In genomic region chr2:152525277-152525838, GRCh38 we compare ENCODE assay signal across 9 cellular contexts.
DNase-seq lines count a peak whose midpoint lies in the region; ATAC-seq and TF ChIP-seq lines count a peak whose summit lies in the region.
"Had no signal": no experiment of that assay in that cellular context is flagged by ENCODE, and none has a peak within 500 bp of the region (broad histone marks: within the 10 kb centered on the region; RNA-seq: fewer than 3 reads in every experiment).

No MANE protein-coding gene starts in this region.

- H3K27me3 ChIP-seq in BLaER1 treated with 17β-estradiol and CSF1 and Interleukin-3, amounts not matched to agents 10 nM and 100 nM: no peaks in the 10 kb centered on the region

- H3K9ac ChIP-seq in BLaER1 treated with 17β-estradiol and CSF1 and Interleukin-3, amounts not matched to agents 10 nM and 100 nM: no peak overlapping the region; a peak in 1 of 22 replicates

- peak overlapping the region in 8 of 11 experiments; percentile 4 to 51 (median 27); a peak in 11 of 22 replicates for H3K27ac ChIP-seq in BLaER1 treated with 17β-estradiol and CSF1 and Interleukin-3, amounts not matched to agents 10 nM and 100 nM

- ATAC-seq in mucosa of descending colon (peak; percentile 98), GM21737 (IDR thresholded peaks at IDR 0.05; ENCODE audit: unreplicated experiment) (no peak), GM18511 (IDR thresholded peaks at IDR 0.05; ENCODE audit: unreplicated experiment) (no peak)

- peaks cover 23 to 93% (median 57%) of the 10 kb centered on the region in 11 experiments; a peak in 21 of 22 replicates for H3K36me3 ChIP-seq in BLaER1 treated with 17β-estradiol and CSF1 and Interleukin-3, amounts not matched to agents 10 nM and 100 nM
- no peaks in the 10 kb centered on the region for H3K36me3 ChIP-seq in mucosa of descending colon (ENCODE audit: low read depth)

- DNase-seq in NCI-H460 (ENCODE audit: extremely low read depth, low read depth): peak; percentile 21
- DNase-seq in endothelial cell (ENCODE audit: low spot score): no peak
- DNase-seq in mucosa of descending colon: peak; percentile 37 to 53 (median 38)
- no peak for DNase-seq in CD14-positive monocyte (ENCODE audit: low spot score)
- DNase-seq in activated T-cell treated with anti-CD3 and anti-CD28 coated beads, Interleukin-2, amount 50 U/mL, for 1 hour: no peak
- DNase-seq: SHP77 treated with DMSO at 0.1 percent for 48 hours had no signal

- H3K4me2 ChIP-seq in BLaER1 treated with 17β-estradiol and CSF1 and Interleukin-3, amounts not matched to agents 10 nM and 100 nM: peak overlapping the region; percentile 14 to 75 (median 43); a peak in 19 of 22 replicates

- H3K4me1 Mint-ChIP-seq in endothelial cell (ENCODE audit: unreplicated experiment) (peaks cover 29% of the 10 kb centered on the region), CD14-positive monocyte (peaks cover 4% of the 10 kb centered on the region)

- H3K4me3 ChIP-seq in BLaER1 treated with 17β-estradiol and CSF1 and Interleukin-3, amounts not matched to agents 10 nM and 100 nM: no peak overlapping the region
- no peak overlapping the region for H3K4me3 ChIP-seq in mucosa of descending colon

- peaks cover 0 to 80% (median 31%) of the 10 kb centered on the region in 11 experiments; a peak in 17 of 22 replicates for H4K20me1 ChIP-seq in BLaER1 treated with 17β-estradiol and CSF1 and Interleukin-3, amounts not matched to agents 10 nM and 100 nM

- H3K27ac Mint-ChIP-seq in endothelial cell (ENCODE audit: unreplicated experiment) (peak overlapping the region; percentile 62), CD14-positive monocyte (peak overlapping the region in 1 of 7 donors; percentile 1)

- peaks cover 0 to 3% (median 0%) of the 10 kb centered on the region in 11 experiments; a peak in 3 of 22 replicates for H3K9me3 ChIP-seq in BLaER1 treated with 17β-estradiol and CSF1 and Interleukin-3, amounts not matched to agents 10 nM and 100 nM (replicated peaks in 1 of 11)
- H3K9me3 ChIP-seq in mucosa of descending colon: no peaks in the 10 kb centered on the region

- peaks cover 10 to 62% (median 36%) of the 10 kb centered on the region in 10 experiments; a peak in 19 of 20 replicates for H3K4me1 ChIP-seq in BLaER1 treated with 17β-estradiol and CSF1 and Interleukin-3, amounts not matched to agents 10 nM and 100 nM
- H3K4me1 ChIP-seq in mucosa of descending colon (ENCODE audit: low read depth): peaks cover 15% of the 10 kb centered on the region

- TF ChIP-seq CTCF in endothelial cell (IDR thresholded peaks at IDR 0.05; ENCODE audit: unreplicated experiment) (no peak), mucosa of descending colon (IDR thresholded peaks at IDR 0.05) (no peak), CD14-positive monocyte (IDR thresholded peaks at IDR 0.05) (no peak)

- H3K36me3 Mint-ChIP-seq in endothelial cell (ENCODE audit: low read depth, unreplicated experiment) (no peaks in the 10 kb centered on the region), CD14-positive monocyte (no peaks in the 10 kb centered on the region)

- H3K9me3 Mint-ChIP-seq in endothelial cell (ENCODE audit: unreplicated experiment): no peaks in the 10 kb centered on the region
- peaks cover 0 to 2% (median 0%) of the 10 kb centered on the region in 7 donors for H3K9me3 Mint-ChIP-seq in CD14-positive monocyte

- H3K4me3 Mint-ChIP-seq in endothelial cell (ENCODE audit: unreplicated experiment): no peak overlapping the region
- no peak overlapping the region for H3K4me3 Mint-ChIP-seq in CD14-positive monocyte

- intact Hi-C loops in mucosa of descending colon (cut with DNase I, micrococcal nuclease): no loop called here
- intact Hi-C loops in CD14-positive monocyte (cut with micrococcal nuclease): no loop called here

- no peaks in the 10 kb centered on the region for H3K27me3 Mint-ChIP-seq in endothelial cell (ENCODE audit: unreplicated experiment)
- no peaks in the 10 kb centered on the region for H3K27me3 Mint-ChIP-seq in CD14-positive monocyte (ENCODE audit: low read depth in 3 of 3)

Comparison
In these comparisons a context has a peak if more than half of its experiments do, and no peak if none do; other contexts are left out.
1. DNase-seq: peak in NCI-H460 (single experiment) and mucosa of descending colon (3 of 3); none in endothelial cell (single experiment), CD14-positive monocyte (single experiment) and activated T-cell treated with anti-CD3 and anti-CD28 coated beads, Interleukin-2, amount 50 U/mL, for 1 hour (single experiment).